ENCODE assay signal across 9 cellular contexts in the genomic region with DNA sequence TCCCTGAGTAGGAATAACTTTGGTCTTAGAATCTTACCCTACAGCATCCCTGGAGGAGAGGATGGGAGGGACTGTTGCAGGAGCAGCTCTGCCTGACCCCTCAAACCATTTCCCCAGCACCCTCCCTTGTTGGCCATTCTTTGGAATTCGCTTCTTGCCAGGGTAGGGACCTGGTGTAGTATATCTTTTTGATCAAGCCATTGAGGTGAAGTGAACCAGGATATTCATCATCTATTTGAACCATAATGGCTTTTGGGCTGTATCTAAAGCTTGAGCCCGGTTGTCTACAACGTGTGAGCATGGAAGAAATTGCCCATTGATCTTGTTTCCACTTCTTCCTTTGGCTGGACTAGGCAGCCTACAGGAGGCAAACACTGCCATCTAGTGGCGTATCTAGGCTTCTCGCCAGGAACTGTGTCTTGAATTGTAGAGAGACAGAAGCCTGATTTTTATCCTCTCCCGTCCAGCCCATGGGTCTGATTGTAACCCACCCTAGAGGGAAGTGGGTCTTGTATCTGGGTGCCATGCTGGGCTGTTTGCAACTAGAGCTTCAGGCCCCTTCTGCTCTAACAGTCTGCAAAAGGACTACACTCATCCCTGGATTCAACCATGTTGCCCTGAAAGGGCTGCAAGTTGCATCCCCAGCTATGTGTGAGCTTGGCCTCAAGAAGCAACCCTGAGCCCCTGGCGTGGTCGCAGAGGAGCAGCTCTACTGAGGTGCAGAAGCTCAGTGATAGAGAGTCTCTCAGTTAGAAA.
A peak's percentile ranks its signal among the peaks of the same experiment; 100 is the strongest.
DNase-seq lines count a peak whose midpoint lies in the region; ATAC-seq and TF ChIP-seq lines count a peak whose summit lies in the region.
"Had no signal": no experiment of that assay in that cellular context is flagged by ENCODE, and none has a peak within 500 bp of the region (broad histone marks: within the 10 kb centered on the region; RNA-seq: fewer than 3 reads in every experiment).

No MANE protein-coding gene starts in this region.

- peaks cover 8% of the 10 kb centered on the region for H3K4me1 ChIP-seq in PC-9 (replicated peaks; ENCODE audit: insufficient read depth)

- H3K36me3 ChIP-seq in PC-9 (ENCODE audit: low read depth) = no peaks in the 10 kb centered on the region

- intact Hi-C loops in PC-9 (cut with micrococcal nuclease; ENCODE audit: unreplicated experiment) (loop anchor here (2.0 to 10.0 kb wide), 4 partner anchors 91 to 1235 kb away; no protein-coding TSS in a partner anchor), natural killer cell (cut with micrococcal nuclease) (loop anchor here (10.0 kb wide), 2 partner anchors 205 to 345 kb away; no protein-coding TSS in a partner anchor)

- peaks cover 41 to 71% of the 10 kb centered on the region in 2 donors for H3K27me3 Mint-ChIP-seq in natural killer cell (ENCODE audit: low read depth in 2 of 2)

- H3K27ac ChIP-seq in PC-9 = no peak overlapping the region

- no peak overlapping the region for H3K27ac Mint-ChIP-seq in natural killer cell
- H3K27ac Mint-ChIP-seq: dendritic cell treated with granulocyte-macrophage colony-stimulating factor and Interleukin-4, amounts not matched to agents 40 ng/mL and 50 ng/mL, for 4 days had no signal

- H4K20me1 ChIP-seq in PC-9 (ENCODE audit: insufficient read depth) = 0 out of 2 replicates have a peak, but pooled peaks cover 3% of the 10 kb centered on the region

- ATAC-seq in natural killer cell = peak; percentile 65 to 85 (median 72)
- ATAC-seq in stimulated activated naive CD8-positive, alpha-beta T cell treated with anti-CD3 and anti-CD28 coated beads, Interleukin-15, Interleukin-2, amounts not matched to agents 100 U/mL and 50 U/mL, for 24 hours = peak; percentile 43
- ATAC-seq in GM19324 (IDR thresholded peaks at IDR 0.05; ENCODE audit: low FRiP score, unreplicated experiment) = no peak

- peaks cover 47% of the 10 kb centered on the region for H3K27me3 ChIP-seq in PC-9 (ENCODE audit: insufficient read depth, low read depth)

- in situ Hi-C loops in KBM-7 (cut with MboI; ENCODE audit: low pct_unique_long_range_greater_than_20kb, low sequenced_read_pairs) = no loop called here

- H3K4me2 ChIP-seq in PC-9 = no peak overlapping the region

- BruUV-seq in PC-9 (replicated peaks; lab: Mats Ljungman, UMichigan) = no TSS peak

- no peak overlapping the region for H3K4me3 Mint-ChIP-seq in natural killer cell
- H3K4me3 Mint-ChIP-seq: dendritic cell treated with granulocyte-macrophage colony-stimulating factor and Interleukin-4, amounts not matched to agents 40 ng/mL and 50 ng/mL, for 4 days had no signal

- peak; percentile 85 for DNase-seq in EH (ENCODE audit: low read depth)
- DNase-seq in KBM-7 = peak; percentile 72
- DNase-seq in PC-9 = peak in 1 of 2 experiments; percentile 74
- DNase-seq in activated T-cell treated with anti-CD3 and anti-CD28 coated beads, Interleukin-2, amount 50 U/mL, for 48 hours = peak; percentile 60 to 71
- DNase-seq in fibroblast of gingiva (ENCODE audit: low read depth) = peak; percentile 66
- DNase-seq in natural killer cell = peak; percentile 31
- peak; percentile 70 for DNase-seq in stimulated activated naive CD8-positive, alpha-beta T cell treated with anti-CD3 and anti-CD28 coated beads, Interleukin-15, Interleukin-2, amounts not matched to agents 100 U/mL and 50 U/mL, for 24 hours

- POLR2A ChIA-PET in PC-9 (lab: Charles Lee; ENCODE audit: unreplicated experiment) = interaction anchor here (0.5 kb wide), 1 partner anchor 345 kb away, joined by 3 read pairs; no protein-coding TSS in a partner anchor

- CTCF ChIA-PET in PC-9 (lab: Charles Lee) = interaction anchor here (0.6 to 1.1 kb wide), 5 partner anchors 9 to 1001 kb away, joined by 3 to 5 read pairs (median 4); no protein-coding TSS in a partner anchor

- H3K36me3 Mint-ChIP-seq in natural killer cell = no peaks in the 10 kb centered on the region

- H3K9me3 Mint-ChIP-seq in natural killer cell = no peaks in the 10 kb centered on the region
- H3K9me3 Mint-ChIP-seq: dendritic cell treated with granulocyte-macrophage colony-stimulating factor and Interleukin-4, amounts not matched to agents 40 ng/mL and 50 ng/mL, for 4 days had no signal

- no peak overlapping the region for H2AFZ ChIP-seq in PC-9

- H3K4me1 Mint-ChIP-seq in natural killer cell = peaks cover 0 to 3% of the 10 kb centered on the region in 2 donors

- H3K9me2 ChIP-seq in PC-9 (ENCODE audit: insufficient read depth) = no peaks in the 10 kb centered on the region

- H3K4me3 ChIP-seq in PC-9 = no peak overlapping the region

- TF ChIP-seq CTCF in PC-9 (conservative IDR thresholded peaks at IDR 0.05) (peak; percentile 87), natural killer cell (IDR thresholded peaks at IDR 0.05) (peak; percentile 87)

- H3K79me2 ChIP-seq in PC-9 (ENCODE audit: low read depth) = no peaks in the 10 kb centered on the region

- peaks cover 3% of the 10 kb centered on the region; the same call in 1 of the 2 replicates for H3F3A ChIP-seq in PC-9 (ENCODE audit: insufficient read depth, low read depth)

- H3K9me3 ChIP-seq in PC-9 (ENCODE audit: insufficient read depth, low read depth) = no peaks in the 10 kb centered on the region
